In the genomic region with DNA sequence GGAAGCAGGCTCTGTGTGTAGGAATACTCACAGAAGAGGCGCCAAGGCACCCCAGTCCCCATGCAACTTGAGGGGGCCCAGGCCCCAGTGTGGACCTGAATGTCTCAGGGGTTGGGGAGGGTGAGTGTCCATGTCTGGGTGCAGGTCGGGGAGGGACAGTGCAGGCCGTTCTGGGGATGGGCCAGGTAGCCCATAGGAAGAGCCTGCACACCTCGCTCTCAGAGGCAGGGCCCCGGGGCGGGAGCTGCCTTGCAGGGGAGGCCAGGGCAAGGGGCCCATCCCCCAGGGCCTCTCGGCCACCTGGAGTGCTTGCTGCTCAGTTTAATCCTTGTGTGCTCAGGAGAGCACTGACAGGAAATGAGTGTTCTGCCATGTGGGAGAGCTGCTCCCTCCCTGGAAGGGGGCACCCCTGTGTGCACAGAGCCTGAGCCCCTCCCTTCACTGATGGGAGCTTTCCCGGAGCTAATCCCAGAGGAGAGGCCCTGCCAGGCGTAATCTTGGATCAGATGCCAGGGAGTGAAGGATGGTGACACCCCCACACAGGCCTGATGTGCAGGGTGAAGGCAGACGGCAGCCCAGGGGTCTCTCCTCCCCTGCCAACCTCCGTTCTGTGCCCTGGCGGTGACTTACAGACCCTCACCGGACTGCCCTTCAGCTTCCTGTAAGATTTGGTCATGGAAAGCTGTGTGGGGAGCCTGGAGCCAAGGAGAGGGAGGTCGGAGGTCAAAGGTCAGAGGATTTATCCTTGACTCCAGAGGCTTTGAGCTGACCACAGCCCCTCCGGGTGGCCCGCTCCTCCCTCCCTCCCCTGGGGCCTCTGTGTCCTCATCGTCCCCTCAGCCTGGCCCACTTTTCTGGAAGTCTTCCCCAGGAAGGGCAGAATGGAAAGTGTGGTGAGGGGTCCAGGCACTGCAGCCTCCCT, we compare ENCODE assay signal across 1 cellular context.
TF ChIP-seq lines count a peak whose summit lies in the region.

No MANE protein-coding gene starts in this region.

TF ChIP-seq in GM23338, 12 proteins besides CTCF, POLR2A, EP300 and RAD21 (continued from another document):
- no peak for TF ChIP-seq ZNF462 (CRISPR knock-in tag; IDR thresholded peaks at IDR 0.05)
